1 cellular context compared by ENCODE assay signal in the genomic region with DNA sequence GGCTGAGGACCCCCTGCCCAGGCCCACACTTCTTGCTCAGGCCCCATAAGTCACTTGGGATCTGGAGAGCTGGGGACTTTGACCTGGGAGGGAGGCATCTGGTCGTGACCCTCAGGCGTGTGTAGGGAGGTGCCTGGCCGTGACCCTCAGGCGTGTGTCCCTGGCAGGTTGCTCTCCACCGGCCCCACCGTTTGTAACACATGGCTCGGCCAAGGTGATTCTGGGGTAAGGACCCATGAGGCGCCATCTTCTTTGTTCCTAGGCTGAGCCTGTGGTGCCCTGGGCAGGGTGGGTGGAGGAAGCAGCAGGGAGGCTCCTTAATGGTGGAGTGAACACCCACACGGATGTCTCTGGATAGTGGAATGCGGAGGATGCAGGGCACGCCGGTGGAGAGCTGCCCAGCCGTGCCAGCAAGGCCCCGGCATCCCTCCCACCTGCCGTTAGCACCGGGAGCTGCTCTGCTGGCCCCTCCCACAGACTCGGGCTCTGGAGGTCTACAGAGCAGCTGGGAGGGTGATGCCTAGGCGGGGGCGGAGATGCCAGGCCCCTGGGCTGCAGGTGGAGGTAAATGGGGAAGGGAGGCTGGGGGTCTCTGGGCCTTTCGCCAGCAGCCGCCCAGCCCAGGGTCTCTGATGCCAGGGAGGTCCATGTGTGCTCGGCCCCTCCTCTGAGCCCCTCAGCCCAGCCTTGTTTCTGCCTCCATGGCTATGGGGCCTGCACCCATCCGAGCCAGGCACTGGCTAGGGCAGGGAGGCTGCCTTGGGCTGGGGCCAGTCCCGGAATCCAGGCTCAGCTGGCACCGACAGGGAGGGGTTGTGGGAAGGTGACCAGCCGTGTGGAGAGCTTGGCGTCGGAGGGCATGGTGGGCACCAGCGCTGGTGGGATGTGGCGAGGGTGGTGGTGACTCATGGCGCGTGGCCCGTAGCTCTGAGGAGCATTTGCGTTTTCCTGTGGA.
TF ChIP-seq lines count a peak whose summit lies in the region.

No MANE protein-coding gene starts in this region.

TF ChIP-seq in A549, 52 proteins besides CTCF, POLR2A, EP300 and RAD21:
- TF ChIP-seq, protein P1, sequence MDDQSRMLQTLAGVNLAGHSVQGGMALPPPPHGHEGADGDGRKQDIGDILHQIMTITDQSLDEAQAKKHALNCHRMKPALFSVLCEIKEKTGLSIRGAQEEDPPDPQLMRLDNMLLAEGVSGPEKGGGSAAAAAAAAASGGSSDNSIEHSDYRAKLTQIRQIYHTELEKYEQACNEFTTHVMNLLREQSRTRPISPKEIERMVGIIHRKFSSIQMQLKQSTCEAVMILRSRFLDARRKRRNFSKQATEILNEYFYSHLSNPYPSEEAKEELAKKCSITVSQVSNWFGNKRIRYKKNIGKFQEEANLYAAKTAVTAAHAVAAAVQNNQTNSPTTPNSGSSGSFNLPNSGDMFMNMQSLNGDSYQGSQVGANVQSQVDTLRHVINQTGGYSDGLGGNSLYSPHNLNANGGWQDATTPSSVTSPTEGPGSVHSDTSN (IDR thresholded peaks at IDR 0.05), result no peak
- no peak for TF ChIP-seq ZC3H11A (IDR thresholded peaks at IDR 0.05)
- TF ChIP-seq KDM1A (IDR thresholded peaks at IDR 0.05; ENCODE audit: low read depth), result no peak
- TF ChIP-seq ZNF302 (CRISPR knock-in tag; IDR thresholded peaks at IDR 0.05), result no peak
- TF ChIP-seq, protein P2, sequence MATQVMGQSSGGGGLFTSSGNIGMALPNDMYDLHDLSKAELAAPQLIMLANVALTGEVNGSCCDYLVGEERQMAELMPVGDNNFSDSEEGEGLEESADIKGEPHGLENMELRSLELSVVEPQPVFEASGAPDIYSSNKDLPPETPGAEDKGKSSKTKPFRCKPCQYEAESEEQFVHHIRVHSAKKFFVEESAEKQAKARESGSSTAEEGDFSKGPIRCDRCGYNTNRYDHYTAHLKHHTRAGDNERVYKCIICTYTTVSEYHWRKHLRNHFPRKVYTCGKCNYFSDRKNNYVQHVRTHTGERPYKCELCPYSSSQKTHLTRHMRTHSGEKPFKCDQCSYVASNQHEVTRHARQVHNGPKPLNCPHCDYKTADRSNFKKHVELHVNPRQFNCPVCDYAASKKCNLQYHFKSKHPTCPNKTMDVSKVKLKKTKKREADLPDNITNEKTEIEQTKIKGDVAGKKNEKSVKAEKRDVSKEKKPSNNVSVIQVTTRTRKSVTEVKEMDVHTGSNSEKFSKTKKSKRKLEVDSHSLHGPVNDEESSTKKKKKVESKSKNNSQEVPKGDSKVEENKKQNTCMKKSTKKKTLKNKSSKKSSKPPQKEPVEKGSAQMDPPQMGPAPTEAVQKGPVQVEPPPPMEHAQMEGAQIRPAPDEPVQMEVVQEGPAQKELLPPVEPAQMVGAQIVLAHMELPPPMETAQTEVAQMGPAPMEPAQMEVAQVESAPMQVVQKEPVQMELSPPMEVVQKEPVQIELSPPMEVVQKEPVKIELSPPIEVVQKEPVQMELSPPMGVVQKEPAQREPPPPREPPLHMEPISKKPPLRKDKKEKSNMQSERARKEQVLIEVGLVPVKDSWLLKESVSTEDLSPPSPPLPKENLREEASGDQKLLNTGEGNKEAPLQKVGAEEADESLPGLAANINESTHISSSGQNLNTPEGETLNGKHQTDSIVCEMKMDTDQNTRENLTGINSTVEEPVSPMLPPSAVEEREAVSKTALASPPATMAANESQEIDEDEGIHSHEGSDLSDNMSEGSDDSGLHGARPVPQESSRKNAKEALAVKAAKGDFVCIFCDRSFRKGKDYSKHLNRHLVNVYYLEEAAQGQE (IDR thresholded peaks at IDR 0.05), result no peak
- no peak for TF ChIP-seq MYC (IDR thresholded peaks at IDR 0.05; ENCODE audit: borderline replicate concordance, low read length)
- no peak for TF ChIP-seq MAFK (IDR thresholded peaks at IDR 0.05; ENCODE audit: partially characterized antibody)
- TF ChIP-seq, protein P3, sequence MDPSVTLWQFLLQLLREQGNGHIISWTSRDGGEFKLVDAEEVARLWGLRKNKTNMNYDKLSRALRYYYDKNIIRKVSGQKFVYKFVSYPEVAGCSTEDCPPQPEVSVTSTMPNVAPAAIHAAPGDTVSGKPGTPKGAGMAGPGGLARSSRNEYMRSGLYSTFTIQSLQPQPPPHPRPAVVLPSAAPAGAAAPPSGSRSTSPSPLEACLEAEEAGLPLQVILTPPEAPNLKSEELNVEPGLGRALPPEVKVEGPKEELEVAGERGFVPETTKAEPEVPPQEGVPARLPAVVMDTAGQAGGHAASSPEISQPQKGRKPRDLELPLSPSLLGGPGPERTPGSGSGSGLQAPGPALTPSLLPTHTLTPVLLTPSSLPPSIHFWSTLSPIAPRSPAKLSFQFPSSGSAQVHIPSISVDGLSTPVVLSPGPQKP (IDR thresholded peaks at IDR 0.05; ENCODE audit: low read depth, low read length), result no peak
- TF ChIP-seq HEYL (CRISPR knock-in tag; IDR thresholded peaks at IDR 0.05), result no peak
- TF ChIP-seq, protein P4, sequence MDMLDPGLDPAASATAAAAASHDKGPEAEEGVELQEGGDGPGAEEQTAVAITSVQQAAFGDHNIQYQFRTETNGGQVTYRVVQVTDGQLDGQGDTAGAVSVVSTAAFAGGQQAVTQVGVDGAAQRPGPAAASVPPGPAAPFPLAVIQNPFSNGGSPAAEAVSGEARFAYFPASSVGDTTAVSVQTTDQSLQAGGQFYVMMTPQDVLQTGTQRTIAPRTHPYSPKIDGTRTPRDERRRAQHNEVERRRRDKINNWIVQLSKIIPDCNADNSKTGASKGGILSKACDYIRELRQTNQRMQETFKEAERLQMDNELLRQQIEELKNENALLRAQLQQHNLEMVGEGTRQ (IDR thresholded peaks at IDR 0.05), result no peak
- no peak for TF ChIP-seq HOXA7 (CRISPR knock-in tag; IDR thresholded peaks at IDR 0.05)
- no peak for TF ChIP-seq CHD2 (IDR thresholded peaks at IDR 0.05; ENCODE audit: low read length, partially characterized antibody)
